ENCODE assay signal across 12 cellular contexts in genomic region chr2:49186050-49186648, GRCh38. TPM values are rescaled to one million over a fixed set of nuclear protein-coding genes. Genes with fewer than 3 reads are reported as not detected.
"Had no signal": no experiment of that assay in that cellular context is flagged by ENCODE, and none has a peak within 500 bp of the region (broad histone marks: within the 10 kb centered on the region; RNA-seq: fewer than 3 reads in every experiment).

No MANE protein-coding gene starts in this region.

- H3K9me3 ChIP-seq: HAP-1 had no signal

- DNase-seq: GM23248, GOT3, H7, HFFc6, KBM-7 had no signal

- H3K4me1 ChIP-seq: HAP-1 had no signal

- FAIRE-seq: HTR-8/SVneo had no signal

- H2AFZ ChIP-seq: GM23248 had no signal

- H3K9ac ChIP-seq: GM23248, KMS-11 had no signal

- H3K4me2 ChIP-seq: KMS-11 had no signal

- H3K36me3 ChIP-seq: HAP-1 had no signal

- H3K4me3 ChIP-seq: GM23248, HAP-1 had no signal

- ATAC-seq: HCT116 had no signal

- H3K27ac ChIP-seq: GM23248, KMS-11 had no signal

RNA-seq across cellular contexts. Expression of gene FSHR, which starts 31.8 kb away (rescaled TPM):
- total RNA-seq: GM23248, H4, H7, HFFc6, HT-29 had no signal
- polyA plus RNA-seq: GM23248, IgD-negative memory B cell had no signal
